Comparison of ENCODE assay signal across 8 cellular contexts in genomic region chr3:52704611-52705437, GRCh38. TPM values are rescaled to one million over a fixed set of nuclear protein-coding genes. Genes with fewer than 3 reads are reported as not detected.
DNase-seq lines count a peak whose midpoint lies in the region; ATAC-seq and TF ChIP-seq lines count a peak whose summit lies in the region.

No MANE protein-coding gene starts in this region.

- H3K36me3 ChIP-seq in CD4-positive, alpha-beta memory T cell (ENCODE audit: insufficient read depth, low read length) = peaks cover 16% of the 10 kb centered on the region
- no peaks in the 10 kb centered on the region; the same call in none of the 2 replicates for H3K36me3 ChIP-seq in PC-9 (ENCODE audit: low read depth)
- peaks cover 0 to 13% (median 5%) of the 10 kb centered on the region in 4 donors for H3K36me3 ChIP-seq in liver (ENCODE audit: control insufficient read depth in 4 of 4, insufficient read depth in 3 of 4, low read depth in 1 of 4, low read length in 3 of 4)
- H3K36me3 ChIP-seq in thoracic aorta = peaks cover 9% of the 10 kb centered on the region

- peak overlapping the region; percentile 100 for H3K4me2 ChIP-seq in PC-9

- H3K9me3 Mint-ChIP-seq in CD4-positive, alpha-beta memory T cell = no peaks in the 10 kb centered on the region

- POLR2A ChIA-PET in CD4-positive, alpha-beta memory T cell (lab: Charles Lee; ENCODE audit: partially characterized antibody) = interaction anchor here (1.1 to 3.6 kb wide), 10 partner anchors 9 to 339 kb away, joined by 3 to 26 read pairs (median 8); partner anchors contain the start of genes GNL3, NEK4 and PBRM1
- POLR2A ChIA-PET in PC-9 (lab: Charles Lee; ENCODE audit: unreplicated experiment) = interaction anchor here (0.5 kb wide), 1 partner anchor 377 kb away, joined by 4 read pairs; no protein-coding TSS in a partner anchor

- peaks cover 4% of the 10 kb centered on the region; the same call in 1 of the 2 replicates for H3F3A ChIP-seq in PC-9 (ENCODE audit: insufficient read depth, low read depth)

- H3K4me3 ChIP-seq in CD4-positive, alpha-beta memory T cell (ENCODE audit: low read length in 2 of 2) = peak overlapping the region; percentile 75 to 99
- peak overlapping the region; percentile 86 for H3K4me3 ChIP-seq in PC-9
- peak overlapping the region; percentile 100 for H3K4me3 ChIP-seq in choroid plexus epithelial cell (ENCODE audit: low read depth, low read length)
- peak overlapping the region; percentile 71 to 94 (median 84) for H3K4me3 ChIP-seq in liver (ENCODE audit: low read depth in 1 of 3, low read length in 3 of 3)
- peak overlapping the region; percentile 78 for H3K4me3 ChIP-seq in thoracic aorta

- DNase-seq in CD4-positive, alpha-beta memory T cell = peak in 1 of 5 donors; percentile 8
- DNase-seq in PC-9 (peak; percentile 26 to 42), choroid plexus epithelial cell (ENCODE audit: low read depth) (peak; percentile 33), thoracic aorta (ENCODE audit: low spot score) (no peak), NCI-H2196 treated with DMSO at 0.1 percent for 48 hours (lab: John Stamatoyannopoulos, UW; ENCODE audit: unreplicated experiment) (no peak), SKM-1 (lab: John Stamatoyannopoulos, UW; ENCODE audit: unreplicated experiment) (no peak)

- peak overlapping the region; percentile 89 to 99 (median 96) for H3K27ac Mint-ChIP-seq in CD4-positive, alpha-beta memory T cell

- H3K27me3 ChIP-seq in CD4-positive, alpha-beta memory T cell (ENCODE audit: insufficient read depth, low read length) = no peaks in the 10 kb centered on the region
- H3K27me3 ChIP-seq in PC-9 (ENCODE audit: insufficient read depth, low read depth) (no peaks in the 10 kb centered on the region), liver (ENCODE audit: control insufficient read depth in 4 of 4, insufficient read depth in 4 of 4, low read length in 3 of 4) (no peaks in the 10 kb centered on the region), thoracic aorta (replicated peaks; ENCODE audit: insufficient read depth) (no peaks in the 10 kb centered on the region)

- TSS peak; percentile 25 for BruUV-seq in PC-9 (replicated peaks; lab: Mats Ljungman, UMichigan)

- no peaks in the 10 kb centered on the region for H3K9me3 ChIP-seq in CD4-positive, alpha-beta memory T cell (ENCODE audit: control insufficient read depth in 1 of 2, low read length in 2 of 2)
- no peaks in the 10 kb centered on the region for H3K9me3 ChIP-seq in PC-9 (ENCODE audit: insufficient read depth, low read depth)
- H3K9me3 ChIP-seq in liver (ENCODE audit: control insufficient read depth in 4 of 4, low read length in 3 of 4) = no peaks in the 10 kb centered on the region
- no peaks in the 10 kb centered on the region for H3K9me3 ChIP-seq in thoracic aorta

- no peaks in the 10 kb centered on the region for H4K20me1 ChIP-seq in PC-9 (ENCODE audit: insufficient read depth)

- H3K27ac ChIP-seq in CD4-positive, alpha-beta memory T cell (ENCODE audit: low read depth, low read length) = peak overlapping the region; percentile 87
- H3K27ac ChIP-seq in PC-9 (no peak overlapping the region), liver (ENCODE audit: low read depth in 1 of 2, low read length in 2 of 2) (peak overlapping the region; percentile 83 to 86), thoracic aorta (peak overlapping the region; percentile 85 to 90)

- peak; percentile 2 for ATAC-seq in GM21529 (IDR thresholded peaks at IDR 0.05; ENCODE audit: unreplicated experiment)
- no peak for ATAC-seq in thoracic aorta (ENCODE audit: insufficient number of reproducible peaks, low FRiP score, low read depth)

- no peaks in the 10 kb centered on the region for H3K27me3 Mint-ChIP-seq in CD4-positive, alpha-beta memory T cell

- intact Hi-C loops in CD4-positive, alpha-beta memory T cell (cut with micrococcal nuclease) = no loop called here
- intact Hi-C loops in PC-9 (cut with micrococcal nuclease; ENCODE audit: unreplicated experiment) = no loop called here

- peak overlapping the region; percentile 80 for H2AFZ ChIP-seq in PC-9

- TF ChIP-seq CTCF in PC-9 (conservative IDR thresholded peaks at IDR 0.05) = no peak
- TF ChIP-seq CTCF in choroid plexus epithelial cell (conservative IDR thresholded peaks at IDR 0.05; ENCODE audit: low read depth, low read length) = no peak
- no peak for TF ChIP-seq CTCF in liver (IDR thresholded peaks at IDR 0.05; ENCODE audit: low read depth, low read length, missing input control)
- no peak for TF ChIP-seq CTCF in thoracic aorta (IDR thresholded peaks at IDR 0.05)

- peak overlapping the region; percentile 92 to 98 (median 96) for H3K4me3 Mint-ChIP-seq in CD4-positive, alpha-beta memory T cell

- H3K79me2 ChIP-seq in PC-9 (ENCODE audit: low read depth) = peaks cover 51% of the 10 kb centered on the region

- peak in 1 of 2 donors; percentile 16 for TF ChIP-seq RAD21 in liver (IDR thresholded peaks at IDR 0.05)

- H3K36me3 Mint-ChIP-seq in CD4-positive, alpha-beta memory T cell = peaks cover 0 to 31% of the 10 kb centered on the region in 2 donors

- peaks cover 16 to 46% (median 27%) of the 10 kb centered on the region in 4 donors for H3K4me1 Mint-ChIP-seq in CD4-positive, alpha-beta memory T cell

- H3K9me2 ChIP-seq in PC-9 (ENCODE audit: insufficient read depth) = no peaks in the 10 kb centered on the region

- peak overlapping the region; percentile 71 to 84 for H3K9ac ChIP-seq in liver (ENCODE audit: low read depth in 1 of 2, low read length in 2 of 2)

- 2% methylated on average over 22 of the region's 22 CpGs for WGBS in liver

- peaks cover 39% of the 10 kb centered on the region for H3K4me1 ChIP-seq in CD4-positive, alpha-beta memory T cell (ENCODE audit: insufficient read depth, low read length)
- H3K4me1 ChIP-seq in PC-9 (replicated peaks; ENCODE audit: insufficient read depth) = peaks cover 22% of the 10 kb centered on the region
- H3K4me1 ChIP-seq in liver (ENCODE audit: control insufficient read depth in 4 of 4, insufficient read depth in 4 of 4, low read length in 3 of 4) = peaks cover 2 to 38% (median 26%) of the 10 kb centered on the region in 4 donors
- H3K4me1 ChIP-seq in thoracic aorta (ENCODE audit: control insufficient read depth in 1 of 2, low read depth in 2 of 2) = peaks cover 15 to 47% of the 10 kb centered on the region in 2 donors

- CTCF ChIA-PET in CD4-positive, alpha-beta memory T cell (lab: Charles Lee; ENCODE audit: partially characterized antibody) = no interaction called here
- CTCF ChIA-PET in PC-9 (lab: Charles Lee) = no interaction called here

TF ChIP-seq in liver, 16 proteins besides CTCF, POLR2A, EP300 and RAD21 (continues in another document):
- TF ChIP-seq YY1 (IDR thresholded peaks at IDR 0.05) (peak; percentile 77), SP1 (IDR thresholded peaks at IDR 0.05) (peak; percentile 78), FOXA2 (IDR thresholded peaks at IDR 0.05) (no peak), TAF1 (conservative IDR thresholded peaks at IDR 0.05) (no peak)
- TF ChIP-seq, protein P1, sequence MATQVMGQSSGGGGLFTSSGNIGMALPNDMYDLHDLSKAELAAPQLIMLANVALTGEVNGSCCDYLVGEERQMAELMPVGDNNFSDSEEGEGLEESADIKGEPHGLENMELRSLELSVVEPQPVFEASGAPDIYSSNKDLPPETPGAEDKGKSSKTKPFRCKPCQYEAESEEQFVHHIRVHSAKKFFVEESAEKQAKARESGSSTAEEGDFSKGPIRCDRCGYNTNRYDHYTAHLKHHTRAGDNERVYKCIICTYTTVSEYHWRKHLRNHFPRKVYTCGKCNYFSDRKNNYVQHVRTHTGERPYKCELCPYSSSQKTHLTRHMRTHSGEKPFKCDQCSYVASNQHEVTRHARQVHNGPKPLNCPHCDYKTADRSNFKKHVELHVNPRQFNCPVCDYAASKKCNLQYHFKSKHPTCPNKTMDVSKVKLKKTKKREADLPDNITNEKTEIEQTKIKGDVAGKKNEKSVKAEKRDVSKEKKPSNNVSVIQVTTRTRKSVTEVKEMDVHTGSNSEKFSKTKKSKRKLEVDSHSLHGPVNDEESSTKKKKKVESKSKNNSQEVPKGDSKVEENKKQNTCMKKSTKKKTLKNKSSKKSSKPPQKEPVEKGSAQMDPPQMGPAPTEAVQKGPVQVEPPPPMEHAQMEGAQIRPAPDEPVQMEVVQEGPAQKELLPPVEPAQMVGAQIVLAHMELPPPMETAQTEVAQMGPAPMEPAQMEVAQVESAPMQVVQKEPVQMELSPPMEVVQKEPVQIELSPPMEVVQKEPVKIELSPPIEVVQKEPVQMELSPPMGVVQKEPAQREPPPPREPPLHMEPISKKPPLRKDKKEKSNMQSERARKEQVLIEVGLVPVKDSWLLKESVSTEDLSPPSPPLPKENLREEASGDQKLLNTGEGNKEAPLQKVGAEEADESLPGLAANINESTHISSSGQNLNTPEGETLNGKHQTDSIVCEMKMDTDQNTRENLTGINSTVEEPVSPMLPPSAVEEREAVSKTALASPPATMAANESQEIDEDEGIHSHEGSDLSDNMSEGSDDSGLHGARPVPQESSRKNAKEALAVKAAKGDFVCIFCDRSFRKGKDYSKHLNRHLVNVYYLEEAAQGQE (IDR thresholded peaks at IDR 0.05) = peak; percentile 57

RNA-seq across cellular contexts. Expression of gene GLT8D1, which starts 0.8 kb away (rescaled TPM):
- total RNA-seq in CD4-positive, alpha-beta memory T cell = 10 to 100 TPM; 49.7 to 49.9 TPM
- polyA plus RNA-seq in CD4-positive, alpha-beta memory T cell = 10 to 100 TPM; 61.1 to 68.8 TPM
- total RNA-seq in PC-9 (2021) (42.1 and 48.6 TPM in 2 replicates), liver (10 to 100 TPM; 33.3 to 77.9 TPM), thoracic aorta (10 to 100 TPM; 54.4 to 64.6 TPM)
- 10 to 100 TPM; 53.2 to 60.3 TPM for polyA plus RNA-seq in liver

RNA-seq across cellular contexts. Expression of gene SPCS1, which starts 1.1 kb away (rescaled TPM):
- total RNA-seq in CD4-positive, alpha-beta memory T cell = 10 to 100 TPM; 90.5 to 94.7 TPM
- polyA plus RNA-seq in CD4-positive, alpha-beta memory T cell = 100 to 1,000 TPM; 315 to 331 TPM
- total RNA-seq in PC-9 (2021) (91.9 and 104 TPM in 2 replicates), liver (10 to 100 TPM; 42.3 to 65.9 TPM), thoracic aorta (100 to 1,000 TPM in 1 of 2 donors, 10 to 100 TPM in 1; 99.9 to 133 TPM)
- polyA plus RNA-seq in liver = 100 to 1,000 TPM; 161 to 227 TPM

RNA-seq across cellular contexts. Expression of gene GNL3, which starts 19.0 kb away (rescaled TPM):
- total RNA-seq in CD4-positive, alpha-beta memory T cell = 10 to 100 TPM; 80.3 to 88.4 TPM
- polyA plus RNA-seq in CD4-positive, alpha-beta memory T cell = 10 to 100 TPM; 47.9 to 70.1 TPM
- 82.3 and 91.2 TPM in 2 replicates for total RNA-seq in PC-9 (2021)
- total RNA-seq in liver = 10 to 100 TPM; 26.5 to 82.2 TPM
- 10 to 100 TPM; 38.5 to 45.1 TPM for polyA plus RNA-seq in liver
- 100 to 1,000 TPM in 1 of 2 donors, 10 to 100 TPM in 1; 38.2 to 136 TPM for total RNA-seq in thoracic aorta

RNA-seq across cellular contexts. Expression of gene PBRM1, which starts 19.1 kb away (rescaled TPM):
- total RNA-seq in CD4-positive, alpha-beta memory T cell = 10 to 100 TPM; 74.2 to 78.5 TPM
- 10 to 100 TPM; 67.9 to 91.6 TPM for polyA plus RNA-seq in CD4-positive, alpha-beta memory T cell
- total RNA-seq in PC-9 (2021) (35.2 and 42.8 TPM in 2 replicates), liver (10 to 100 TPM; 57.7 to 65.7 TPM), thoracic aorta (10 to 100 TPM; 84.5 to 87.2 TPM)
- polyA plus RNA-seq in liver = 10 to 100 TPM in 1 of 2 donors, 1 to 10 TPM in 1; 7.1 to 19.7 TPM

Comparison
In these comparisons a context has a peak if more than half of its experiments do, and no peak if none do; other contexts are left out.
1. DNase-seq: peak in PC-9 (2 of 2) and choroid plexus epithelial cell (single experiment); none in thoracic aorta (single experiment), NCI-H2196 treated with DMSO at 0.1 percent for 48 hours (single experiment) and SKM-1 (single experiment).
2. Peak in every context shown above with its lines, with median percentiles within 50 percentile points of each other: H3K4me3 ChIP-seq.